In the genomic region with DNA sequence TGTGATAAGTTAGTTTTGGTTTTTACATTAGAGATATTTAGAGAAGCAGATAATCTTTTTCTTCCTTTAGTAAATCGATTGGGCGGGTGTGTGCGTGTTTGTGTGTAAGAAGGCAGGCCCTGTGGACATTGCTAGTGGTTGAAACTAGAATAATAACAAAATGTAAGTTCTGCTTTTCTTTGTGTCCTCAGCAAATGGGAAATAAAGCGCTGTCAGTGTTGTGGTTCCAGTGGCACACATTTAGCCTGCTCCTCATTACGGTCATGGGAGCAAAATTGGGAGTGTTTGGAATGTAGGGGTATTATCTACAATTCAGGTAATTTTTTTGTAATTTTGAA, we compare ENCODE assay signal across 1 cellular context.
TF ChIP-seq lines count a peak whose summit lies in the region.

No MANE protein-coding gene starts in this region.

TF ChIP-seq in GM12878, 131 proteins besides CTCF, POLR2A, EP300 and RAD21:
- no peak for TF ChIP-seq IKZF1 (conservative IDR thresholded peaks at IDR 0.05)
- TF ChIP-seq, protein P1, sequence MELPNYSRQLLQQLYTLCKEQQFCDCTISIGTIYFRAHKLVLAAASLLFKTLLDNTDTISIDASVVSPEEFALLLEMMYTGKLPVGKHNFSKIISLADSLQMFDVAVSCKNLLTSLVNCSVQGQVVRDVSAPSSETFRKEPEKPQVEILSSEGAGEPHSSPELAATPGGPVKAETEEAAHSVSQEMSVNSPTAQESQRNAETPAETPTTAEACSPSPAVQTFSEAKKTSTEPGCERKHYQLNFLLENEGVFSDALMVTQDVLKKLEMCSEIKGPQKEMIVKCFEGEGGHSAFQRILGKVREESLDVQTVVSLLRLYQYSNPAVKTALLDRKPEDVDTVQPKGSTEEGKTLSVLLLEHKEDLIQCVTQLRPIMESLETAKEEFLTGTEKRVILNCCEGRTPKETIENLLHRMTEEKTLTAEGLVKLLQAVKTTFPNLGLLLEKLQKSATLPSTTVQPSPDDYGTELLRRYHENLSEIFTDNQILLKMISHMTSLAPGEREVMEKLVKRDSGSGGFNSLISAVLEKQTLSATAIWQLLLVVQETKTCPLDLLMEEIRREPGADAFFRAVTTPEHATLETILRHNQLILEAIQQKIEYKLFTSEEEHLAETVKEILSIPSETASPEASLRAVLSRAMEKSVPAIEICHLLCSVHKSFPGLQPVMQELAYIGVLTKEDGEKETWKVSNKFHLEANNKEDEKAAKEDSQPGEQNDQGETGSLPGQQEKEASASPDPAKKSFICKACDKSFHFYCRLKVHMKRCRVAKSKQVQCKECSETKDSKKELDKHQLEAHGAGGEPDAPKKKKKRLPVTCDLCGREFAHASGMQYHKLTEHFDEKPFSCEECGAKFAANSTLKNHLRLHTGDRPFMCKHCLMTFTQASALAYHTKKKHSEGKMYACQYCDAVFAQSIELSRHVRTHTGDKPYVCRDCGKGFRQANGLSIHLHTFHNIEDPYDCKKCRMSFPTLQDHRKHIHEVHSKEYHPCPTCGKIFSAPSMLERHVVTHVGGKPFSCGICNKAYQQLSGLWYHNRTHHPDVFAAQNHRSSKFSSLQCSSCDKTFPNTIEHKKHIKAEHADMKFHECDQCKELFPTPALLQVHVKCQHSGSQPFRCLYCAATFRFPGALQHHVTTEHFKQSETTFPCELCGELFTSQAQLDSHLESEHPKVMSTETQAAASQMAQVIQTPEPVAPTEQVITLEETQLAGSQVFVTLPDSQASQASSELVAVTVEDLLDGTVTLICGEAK (IDR thresholded peaks at IDR 0.05; ENCODE audit: borderline replicate concordance): peak; percentile 47
